Comparison of ENCODE assay signal across 1 cellular context in genomic region chr14:55077691-55078151, GRCh38.
TF ChIP-seq lines count a peak whose summit lies in the region.

No MANE protein-coding gene starts in this region.

TF ChIP-seq in HCT116, 20 proteins besides CTCF, POLR2A, EP300 and RAD21:
- TF ChIP-seq REST (IDR thresholded peaks at IDR 0.05; ENCODE audit: low read depth): no peak
- TF ChIP-seq ATF3 (IDR thresholded peaks at IDR 0.05): 0 out of 2 replicates have a peak, but pooled peaks have one; percentile 15
- no peak for TF ChIP-seq EZH2 (IDR thresholded peaks at IDR 0.05)
- TF ChIP-seq POLR2AphosphoS5 (IDR thresholded peaks at IDR 0.05; ENCODE audit: low read depth, low read length): peak; percentile 80
- peak; percentile 77 for TF ChIP-seq SP1 (IDR thresholded peaks at IDR 0.05; ENCODE audit: low read depth)
- no peak for TF ChIP-seq ZBTB33 (IDR thresholded peaks at IDR 0.05; ENCODE audit: extremely low read depth, insufficient replicate concordance, low read length)
- TF ChIP-seq JUND (IDR thresholded peaks at IDR 0.05): peak; percentile 67
- peak; percentile 39 for TF ChIP-seq FOSL1 (IDR thresholded peaks at IDR 0.05; ENCODE audit: low read depth)
- TF ChIP-seq SIN3A (IDR thresholded peaks at IDR 0.05; ENCODE audit: low read depth): no peak
- TF ChIP-seq CEBPB (IDR thresholded peaks at IDR 0.05; ENCODE audit: low read depth): no peak
- TF ChIP-seq YY1 (IDR thresholded peaks at IDR 0.05; ENCODE audit: extremely low read depth, insufficient replicate concordance, low read depth, low read length): peak; percentile 28
- no peak for TF ChIP-seq EZH2phosphoT487 (IDR thresholded peaks at IDR 0.05; ENCODE audit: borderline replicate concordance)
- peak; percentile 65; the same call in 1 of the 2 replicates for TF ChIP-seq CBX3 (IDR thresholded peaks at IDR 0.05; ENCODE audit: low read depth)
- TF ChIP-seq ELF1 (IDR thresholded peaks at IDR 0.05; ENCODE audit: borderline replicate concordance, low read depth): no peak
- TF ChIP-seq ZFX (IDR thresholded peaks at IDR 0.05): 0 out of 2 replicates have a peak, but pooled peaks have one; percentile 4
- no peak for TF ChIP-seq EGR1 (IDR thresholded peaks at IDR 0.05; ENCODE audit: low read depth)
- TF ChIP-seq SRF (IDR thresholded peaks at IDR 0.05; ENCODE audit: low read depth): no peak
- no peak for TF ChIP-seq TCF7L2 (IDR thresholded peaks at IDR 0.05; ENCODE audit: borderline replicate concordance, extremely low read depth, insufficient read depth, insufficient read length)
- no peak for TF ChIP-seq ZNF274 (IDR thresholded peaks at IDR 0.05; ENCODE audit: low read depth, low read length)
- TF ChIP-seq MAX (IDR thresholded peaks at IDR 0.05): peak; percentile 48; the same call in 1 of the 2 replicates
TF ChIP-seq in HCT116: peak in this region for 9.
